ENCODE assay signal across 8 cellular contexts in genomic region chr3:141308588-141309218, GRCh38. TPM values are rescaled to one million over a fixed set of nuclear protein-coding genes. Genes with fewer than 3 reads are reported as not detected.
A peak's percentile ranks its signal among the peaks of the same experiment; 100 is the strongest.
DNase-seq lines count a peak whose midpoint lies in the region; ATAC-seq and TF ChIP-seq lines count a peak whose summit lies in the region.

No MANE protein-coding gene starts in this region.

- 43% methylated on average over 13 of the region's 13 CpGs for WGBS in esophagus muscularis mucosa

- H3K27ac Mint-ChIP-seq in GM23338 = no peak overlapping the region

- no peaks in the 10 kb centered on the region for H3F3A ChIP-seq in GM23338 (replicated peaks; ENCODE audit: low read depth)

- H3K9me3 Mint-ChIP-seq in GM23338 = no peaks in the 10 kb centered on the region

- H3K27ac ChIP-seq in GM23338 (ENCODE audit: low read depth) (no peak overlapping the region), OCI-LY7 (ENCODE audit: low read depth, low read length, poor library complexity, severe bottlenecking) (no peak overlapping the region), esophagus muscularis mucosa (replicated peaks in 1 of 4) (no peak overlapping the region)

- TF ChIP-seq CTCF in GM23338 (conservative IDR thresholded peaks at IDR 0.05; ENCODE audit: low read depth in 2 of 2) (peak; percentile 69 to 81), OCI-LY7 (conservative IDR thresholded peaks at IDR 0.05; ENCODE audit: low read length) (peak; percentile 44), esophagus muscularis mucosa (IDR thresholded peaks at IDR 0.05) (peak; percentile 43 to 54 (median 52))

- TF ChIP-seq POLR2A in esophagus muscularis mucosa (IDR thresholded peaks at IDR 0.05; ENCODE audit: low read depth) = no peak

- H3K4me1 Mint-ChIP-seq in GM23338 = peaks cover 23% of the 10 kb centered on the region

- H3K36me3 Mint-ChIP-seq in GM23338 (ENCODE audit: low read depth) = peaks cover 3% of the 10 kb centered on the region; the same call in 1 of the 3 replicates

- H3K36me3 ChIP-seq in GM23338 (ENCODE audit: insufficient read depth) (no peaks in the 10 kb centered on the region), OCI-LY7 (ENCODE audit: insufficient read depth, low read length) (no peaks in the 10 kb centered on the region), esophagus muscularis mucosa (no peaks in the 10 kb centered on the region)

- H3K79me2 ChIP-seq in GM23338 (replicated peaks; ENCODE audit: insufficient read depth) (no peaks in the 10 kb centered on the region), OCI-LY7 (ENCODE audit: insufficient read depth, low read depth, low read length) (no peaks in the 10 kb centered on the region)

- CTCF ChIA-PET in OCI-LY7 (lab: Charles Lee; ENCODE audit: unreplicated experiment) = interaction anchor here (1.0 kb wide), 1 partner anchor 146 kb away, joined by 3 read pairs; no protein-coding TSS in a partner anchor

- ATAC-seq in GM23338 = peak; percentile 28
- no peak for ATAC-seq in HG02981 (IDR thresholded peaks at IDR 0.05; ENCODE audit: unreplicated experiment)

- H3K4me3 ChIP-seq in GM23338 = no peak overlapping the region
- H3K4me3 ChIP-seq in OCI-LY7 (ENCODE audit: low read depth, low read length, poor library complexity, severe bottlenecking) = no peak overlapping the region
- H3K4me3 ChIP-seq in esophagus muscularis mucosa = no peak overlapping the region

- TF ChIP-seq EP300 in esophagus muscularis mucosa (IDR thresholded peaks at IDR 0.05) = no peak

- H3K4me2 ChIP-seq in GM23338 (no peak overlapping the region), OCI-LY7 (ENCODE audit: low read length) (no peak overlapping the region)

- H3K9me3 ChIP-seq in OCI-LY7 (ENCODE audit: low read length) = no peaks in the 10 kb centered on the region
- H3K9me3 ChIP-seq in esophagus muscularis mucosa = no peaks in the 10 kb centered on the region

- no TSS peak for BruUV-seq in OCI-LY7 (replicated peaks; lab: Mats Ljungman, UMichigan)

- intact Hi-C loops in OCI-LY7 (cut with micrococcal nuclease; ENCODE audit: unreplicated experiment) = no loop called here
- intact Hi-C loops in esophagus muscularis mucosa (cut with DNase I) = no loop called here

- no peak overlapping the region; the same call in 2 of the 3 replicates for H3K4me3 Mint-ChIP-seq in GM23338

- DNase-seq in AG08396 (ENCODE audit: low spot score) (peak; percentile 45), GM23338 (ENCODE audit: low spot score) (peak; percentile 93), OCI-LY7 (ENCODE audit: low spot score) (no peak), esophagus muscularis mucosa (ENCODE audit: extremely low spot score) (no peak), nucleus accumbens (lab: John Stamatoyannopoulos, UW) (peak in 29 of 56 donors; percentile 7 to 70 (median 20)), NCI-H128 (lab: John Stamatoyannopoulos, UW; ENCODE audit: unreplicated experiment) (no peak), globus pallidus (ENCODE audit: low spot score) (no peak)

- peaks cover 18% of the 10 kb centered on the region for H3K27me3 Mint-ChIP-seq in GM23338 (ENCODE audit: insufficient read depth, low read depth, poor library complexity)

- peaks cover 10% of the 10 kb centered on the region for H3K4me1 ChIP-seq in GM23338 (ENCODE audit: insufficient read depth)
- H3K4me1 ChIP-seq in OCI-LY7 (ENCODE audit: insufficient read depth, low read length, poor library complexity, severe bottlenecking) = peaks cover 9% of the 10 kb centered on the region
- peaks cover 7 to 15% (median 15%) of the 10 kb centered on the region in 4 donors for H3K4me1 ChIP-seq in esophagus muscularis mucosa

- POLR2A ChIA-PET in OCI-LY7 (lab: Charles Lee) = interaction anchor here (0.9 to 1.8 kb wide), 2 partner anchors 23 to 74 kb away, joined by 3 to 4 read pairs; no protein-coding TSS in a partner anchor

- peak overlapping the region; percentile 80; the same call in 1 of the 2 replicates for H2AFZ ChIP-seq in GM23338
- H2AFZ ChIP-seq in OCI-LY7 (ENCODE audit: low read length) = no peak overlapping the region

- H4K20me1 ChIP-seq in GM23338 (replicated peaks; ENCODE audit: insufficient read depth) (no peaks in the 10 kb centered on the region), OCI-LY7 (ENCODE audit: insufficient read depth, low read length) (no peaks in the 10 kb centered on the region)

- H3K9me2 ChIP-seq in GM23338 (ENCODE audit: insufficient read depth) (0 out of 2 replicates have a peak, but pooled peaks cover 4% of the 10 kb centered on the region), OCI-LY7 (ENCODE audit: insufficient read depth, low read length) (no peaks in the 10 kb centered on the region)

- H3K27me3 ChIP-seq in GM23338 (ENCODE audit: insufficient read depth) (peaks cover 7% of the 10 kb centered on the region; the same call in 1 of the 2 replicates), esophagus muscularis mucosa (no peaks in the 10 kb centered on the region)

TF ChIP-seq in GM23338, 12 proteins besides CTCF, POLR2A, EP300 and RAD21 (continues in another document):
- no peak for TF ChIP-seq EZH2 (IDR thresholded peaks at IDR 0.05; ENCODE audit: low read depth, unreplicated experiment)
- no peak for TF ChIP-seq NANOG (IDR thresholded peaks at IDR 0.05; ENCODE audit: borderline replicate concordance)
- TF ChIP-seq, protein P1, sequence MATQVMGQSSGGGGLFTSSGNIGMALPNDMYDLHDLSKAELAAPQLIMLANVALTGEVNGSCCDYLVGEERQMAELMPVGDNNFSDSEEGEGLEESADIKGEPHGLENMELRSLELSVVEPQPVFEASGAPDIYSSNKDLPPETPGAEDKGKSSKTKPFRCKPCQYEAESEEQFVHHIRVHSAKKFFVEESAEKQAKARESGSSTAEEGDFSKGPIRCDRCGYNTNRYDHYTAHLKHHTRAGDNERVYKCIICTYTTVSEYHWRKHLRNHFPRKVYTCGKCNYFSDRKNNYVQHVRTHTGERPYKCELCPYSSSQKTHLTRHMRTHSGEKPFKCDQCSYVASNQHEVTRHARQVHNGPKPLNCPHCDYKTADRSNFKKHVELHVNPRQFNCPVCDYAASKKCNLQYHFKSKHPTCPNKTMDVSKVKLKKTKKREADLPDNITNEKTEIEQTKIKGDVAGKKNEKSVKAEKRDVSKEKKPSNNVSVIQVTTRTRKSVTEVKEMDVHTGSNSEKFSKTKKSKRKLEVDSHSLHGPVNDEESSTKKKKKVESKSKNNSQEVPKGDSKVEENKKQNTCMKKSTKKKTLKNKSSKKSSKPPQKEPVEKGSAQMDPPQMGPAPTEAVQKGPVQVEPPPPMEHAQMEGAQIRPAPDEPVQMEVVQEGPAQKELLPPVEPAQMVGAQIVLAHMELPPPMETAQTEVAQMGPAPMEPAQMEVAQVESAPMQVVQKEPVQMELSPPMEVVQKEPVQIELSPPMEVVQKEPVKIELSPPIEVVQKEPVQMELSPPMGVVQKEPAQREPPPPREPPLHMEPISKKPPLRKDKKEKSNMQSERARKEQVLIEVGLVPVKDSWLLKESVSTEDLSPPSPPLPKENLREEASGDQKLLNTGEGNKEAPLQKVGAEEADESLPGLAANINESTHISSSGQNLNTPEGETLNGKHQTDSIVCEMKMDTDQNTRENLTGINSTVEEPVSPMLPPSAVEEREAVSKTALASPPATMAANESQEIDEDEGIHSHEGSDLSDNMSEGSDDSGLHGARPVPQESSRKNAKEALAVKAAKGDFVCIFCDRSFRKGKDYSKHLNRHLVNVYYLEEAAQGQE (IDR thresholded peaks at IDR 0.05; ENCODE audit: unreplicated experiment) = no peak
- TF ChIP-seq POLR2AphosphoS5 (IDR thresholded peaks at IDR 0.05; ENCODE audit: low read depth) = no peak
- no peak for TF ChIP-seq EZH2phosphoT487 (IDR thresholded peaks at IDR 0.05; ENCODE audit: unreplicated experiment)
- TF ChIP-seq JUNB (IDR thresholded peaks at IDR 0.05; ENCODE audit: unreplicated experiment) = no peak
- TF ChIP-seq ZNF114 (CRISPR knock-in tag; IDR thresholded peaks at IDR 0.05) = no peak

RNA-seq across cellular contexts. Expression of gene ZBTB38, which starts 59.6 kb away (rescaled TPM):
- total RNA-seq in GM23338 (2014; rRNA removed; shearing (Covaris generic)) = 11.5 and 12.4 TPM in 2 replicates
- 5.9 and 8.7 TPM in 2 replicates for polyA plus RNA-seq in GM23338 (2016; fragmentation: Nextera tagmentation; extraction: Ambion mirVana)
- total RNA-seq in OCI-LY7 (2014; rRNA removed; shearing (Covaris generic)) = 7.6 and 8.4 TPM in 2 replicates
- total RNA-seq in OCI-LY7 (2022) = 12.4 and 16.6 TPM in 2 replicates
- 100 to 1,000 TPM; 163 to 250 (median 203) TPM for total RNA-seq in esophagus muscularis mucosa

Comparison
In these comparisons a context has a peak if more than half of its experiments do, and no peak if none do; other contexts are left out.
1. DNase-seq: peak in AG08396 (single experiment), GM23338 (single experiment) and nucleus accumbens (29 of 56); none in OCI-LY7 (single experiment), esophagus muscularis mucosa (single experiment), NCI-H128 (single experiment) and globus pallidus (single experiment).
2. RNA of gene ZBTB38, which starts 59.6 kb away (total RNA-seq): 163 to 250 TPM in esophagus muscularis mucosa; 7.6 to 16.6 TPM in OCI-LY7 and 11.5 to 12.4 TPM in GM23338; every median in the first group is over 4 times any median in the second.
3. Peak in every context shown above with its lines, with median percentiles within 50 percentile points of each other: CTCF ChIP-seq.